18 cellular contexts compared by ENCODE assay signal in genomic region chr10:100579691-100580090, GRCh38.
"Had no signal": no experiment of that assay in that cellular context is flagged by ENCODE, and none has a peak within 500 bp of the region (broad histone marks: within the 10 kb centered on the region; RNA-seq: fewer than 3 reads in every experiment).

No MANE protein-coding gene starts in this region.

- H3K9me3 ChIP-seq: left ventricle myocardium inferior, lower lobe of right lung, upper lobe of left lung, uterus had no signal

- H3K4me1 ChIP-seq: foreskin keratinocyte, left ventricle myocardium inferior, lower lobe of right lung, neural progenitor cell, upper lobe of left lung, uterus had no signal

- H3K36me3 ChIP-seq: left ventricle myocardium inferior, lower lobe of right lung, neural progenitor cell, upper lobe of left lung, uterus had no signal

- ATAC-seq: foreskin keratinocyte, left cardiac atrium, lower lobe of right lung, natural killer cell, right cardiac atrium had no signal

- H3K27ac ChIP-seq: foreskin keratinocyte, hepatocyte, left ventricle myocardium inferior, lower lobe of right lung, neural progenitor cell, upper lobe of left lung, uterus had no signal

- H3K27ac Mint-ChIP-seq: dendritic cell treated with granulocyte-macrophage colony-stimulating factor and Interleukin-4, amounts not matched to agents 40 ng/mL and 50 ng/mL, for 4 days; memory B cell; mesothelial cell of epicardium; natural killer cell; neural progenitor cell had no signal

- H3K4me1 Mint-ChIP-seq: mesothelial cell of epicardium, natural killer cell, neural progenitor cell had no signal

- H3K4me3 Mint-ChIP-seq: dendritic cell treated with granulocyte-macrophage colony-stimulating factor and Interleukin-4, amounts not matched to agents 40 ng/mL and 50 ng/mL, for 4 days; memory B cell; mesothelial cell of epicardium; natural killer cell; neural progenitor cell had no signal

- H3K27me3 ChIP-seq: upper lobe of left lung, uterus had no signal

- H3K36me3 Mint-ChIP-seq: mesothelial cell of epicardium, natural killer cell, neural progenitor cell had no signal

- H3K4me3 ChIP-seq: hepatocyte, left ventricle myocardium inferior, lower lobe of right lung, neural progenitor cell, upper lobe of left lung, uterus had no signal

- DNase-seq: foreskin keratinocyte; kidney; left cardiac atrium; left ventricle myocardium inferior; lower lobe of right lung; natural killer cell; nucleus accumbens; right cardiac atrium; small intestine; stimulated activated CD4-positive, alpha-beta T cell treated with anti-CD3 and anti-CD28 coated beads, Interleukin-2, amount 100 ng/mL, for 48 hours; stimulated activated naive CD4-positive, alpha-beta T cell treated with Interleukin-2 at 50 U/mL for 16 hours; upper lobe of left lung; uterus had no signal

- H3K9me3 Mint-ChIP-seq: dendritic cell treated with granulocyte-macrophage colony-stimulating factor and Interleukin-4, amounts not matched to agents 40 ng/mL and 50 ng/mL, for 4 days; mesothelial cell of epicardium; natural killer cell; neural progenitor cell had no signal
